8 cellular contexts compared by ENCODE assay signal in the genomic region with DNA sequence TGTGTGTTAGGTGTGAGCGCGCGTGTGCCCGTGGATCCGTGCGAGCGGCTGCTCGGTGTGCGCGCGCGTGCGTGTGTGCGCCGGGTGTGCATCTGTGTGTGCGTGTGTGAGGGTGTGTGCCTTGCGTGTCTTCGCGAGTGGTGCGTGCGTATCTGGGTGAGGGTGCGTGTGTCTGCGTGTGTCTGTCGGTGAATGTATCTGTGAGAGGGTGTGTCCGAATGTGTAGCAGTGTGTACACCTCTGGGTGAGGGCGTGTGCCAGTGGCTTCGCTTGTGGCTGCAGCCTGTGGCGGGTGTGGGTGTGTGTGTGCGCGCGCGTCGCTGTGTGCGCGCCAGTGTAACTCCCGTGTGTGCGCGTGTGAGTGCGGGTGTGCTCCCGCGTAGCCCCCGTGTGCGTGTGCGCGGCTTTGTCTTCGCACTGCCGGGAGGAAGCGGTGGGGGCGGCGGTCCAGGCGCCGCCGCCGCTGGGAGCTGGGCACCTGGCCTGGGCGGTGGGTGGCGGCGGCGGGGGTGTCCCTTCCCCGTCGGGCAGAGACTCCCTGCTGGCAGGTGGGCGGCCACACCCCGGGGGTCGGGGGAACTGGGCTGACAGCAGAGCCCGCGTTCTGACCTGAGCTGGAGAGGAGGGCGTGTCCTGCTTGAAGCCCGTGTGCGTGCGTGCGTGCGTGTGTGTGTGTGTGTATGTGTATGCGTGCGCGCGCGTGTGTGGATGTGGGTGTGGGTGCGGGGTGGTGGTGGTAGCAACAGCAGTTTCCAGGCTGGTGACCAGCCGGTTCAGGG.
DNase-seq lines count a peak whose midpoint lies in the region; TF ChIP-seq lines count a peak whose summit lies in the region.

No MANE protein-coding gene starts in this region.

- peaks cover 45% of the 10 kb centered on the region for H3K27me3 Mint-ChIP-seq in activated CD4-positive, alpha-beta memory T cell treated with anti-CD3 and anti-CD28 coated beads, Interleukin-2, amount 10 ng/mL, durations not matched to agents 7 days and 5 days

- H3K4me3 ChIP-seq in BLaER1 treated with 17β-estradiol and CSF1 and Interleukin-3, amounts not matched to agents 10 nM and 100 nM, result peak overlapping the region; percentile 64 to 80 (median 72)
- peak overlapping the region; percentile 67 for H3K4me3 ChIP-seq in Loucy (ENCODE audit: low read length, poor library complexity, severe bottlenecking)
- H3K4me3 ChIP-seq in ectodermal cell (ENCODE audit: insufficient read depth, low read depth, low read length), result peak overlapping the region; percentile 56
- peak overlapping the region; percentile 24 for H3K4me3 ChIP-seq in mononuclear cell (ENCODE audit: low read length)
- H3K4me3 ChIP-seq in stomach, result peak overlapping the region; percentile 72 to 83 (median 74)

- peaks cover 0 to 8% (median 0%) of the 10 kb centered on the region in 11 experiments; a peak in 7 of 22 replicates for H4K20me1 ChIP-seq in BLaER1 treated with 17β-estradiol and CSF1 and Interleukin-3, amounts not matched to agents 10 nM and 100 nM
- no peaks in the 10 kb centered on the region for H4K20me1 ChIP-seq in Loucy (ENCODE audit: insufficient read depth, low read length, poor library complexity, severe bottlenecking)

- H2AFZ ChIP-seq in Loucy (ENCODE audit: low read length), result peak overlapping the region; percentile 33; the same call in 1 of the 2 replicates

- WGBS in ectodermal cell, 2 experiments, result 2% methylated on average over 78 of the region's 78 CpGs
- WGBS in stomach, 5 donors, result 0 to 1% (median 1%) methylated on average over 24 to 78 of the region's 78 CpGs

- H3K27me3 ChIP-seq in BLaER1 treated with 17β-estradiol and CSF1 and Interleukin-3, amounts not matched to agents 10 nM and 100 nM, result peaks cover 49 to 66% (median 60%) of the 10 kb centered on the region in 11 experiments
- peaks cover 39% of the 10 kb centered on the region for H3K27me3 ChIP-seq in Loucy (ENCODE audit: insufficient read depth, low read length, poor library complexity, severe bottlenecking)
- H3K27me3 ChIP-seq in ectodermal cell (ENCODE audit: control insufficient read depth, insufficient read depth, low read length, poor library complexity, severe bottlenecking), result peaks cover 25% of the 10 kb centered on the region
- H3K27me3 ChIP-seq in mononuclear cell (ENCODE audit: insufficient read depth, low read length), result peaks cover 47% of the 10 kb centered on the region
- H3K27me3 ChIP-seq in stomach, result peaks cover 0 to 31% (median 8%) of the 10 kb centered on the region in 3 donors

- H3K4me2 ChIP-seq in BLaER1 treated with 17β-estradiol and CSF1 and Interleukin-3, amounts not matched to agents 10 nM and 100 nM, result peak overlapping the region; percentile 92 to 100 (median 98)
- peak overlapping the region; percentile 78 for H3K4me2 ChIP-seq in Loucy (ENCODE audit: low read depth, low read length, poor library complexity, severe bottlenecking)

- no peaks in the 10 kb centered on the region for H3F3A ChIP-seq in Loucy (ENCODE audit: low read depth)

- CTCF ChIA-PET in activated CD4-positive, alpha-beta memory T cell treated with anti-CD3 and anti-CD28 coated beads, Interleukin-2, amount 10 ng/mL, durations not matched to agents 7 days and 5 days (lab: Charles Lee), result no interaction called here

- DNase-seq in activated CD4-positive, alpha-beta memory T cell treated with anti-CD3 and anti-CD28 coated beads, Interleukin-2, amount 10 ng/mL, durations not matched to agents 7 days and 5 days, result peak; percentile 34
- DNase-seq in stomach, result peak; percentile 83
- no peak for DNase-seq in A172 (ENCODE audit: low spot score)
- DNase-seq in UCSD-AML1 (lab: John Stamatoyannopoulos, UW; ENCODE audit: unreplicated experiment), result no peak

- POLR2A ChIA-PET in activated CD4-positive, alpha-beta memory T cell treated with anti-CD3 and anti-CD28 coated beads, Interleukin-2, amount 10 ng/mL, durations not matched to agents 7 days and 5 days (lab: Charles Lee), result no interaction called here

- no peak for TF ChIP-seq CTCF in Loucy (conservative IDR thresholded peaks at IDR 0.05; ENCODE audit: low read length)
- no peak for TF ChIP-seq CTCF in stomach (IDR thresholded peaks at IDR 0.05)

- peaks cover 21% of the 10 kb centered on the region for H3K4me1 Mint-ChIP-seq in activated CD4-positive, alpha-beta memory T cell treated with anti-CD3 and anti-CD28 coated beads, Interleukin-2, amount 10 ng/mL, durations not matched to agents 7 days and 5 days

- H3K36me3 ChIP-seq in BLaER1 treated with 17β-estradiol and CSF1 and Interleukin-3, amounts not matched to agents 10 nM and 100 nM, result no peaks in the 10 kb centered on the region
- H3K36me3 ChIP-seq in Loucy (ENCODE audit: insufficient read depth, low read length) (no peaks in the 10 kb centered on the region), ectodermal cell (ENCODE audit: control insufficient read depth, insufficient read depth, low read length) (no peaks in the 10 kb centered on the region), stomach (no peaks in the 10 kb centered on the region)

- no peak for TF ChIP-seq POLR2A in stomach (IDR thresholded peaks at IDR 0.05)

- H3K9ac ChIP-seq in BLaER1 treated with 17β-estradiol and CSF1 and Interleukin-3, amounts not matched to agents 10 nM and 100 nM, result peak overlapping the region; percentile 58 to 83 (median 75)
- no peak overlapping the region for H3K9ac ChIP-seq in Loucy (ENCODE audit: low read depth, low read length, poor library complexity, severe bottlenecking)

- no peak overlapping the region for H3K27ac Mint-ChIP-seq in activated CD4-positive, alpha-beta memory T cell treated with anti-CD3 and anti-CD28 coated beads, Interleukin-2, amount 10 ng/mL, durations not matched to agents 7 days and 5 days

- peak overlapping the region; percentile 72 for H3K4me3 Mint-ChIP-seq in activated CD4-positive, alpha-beta memory T cell treated with anti-CD3 and anti-CD28 coated beads, Interleukin-2, amount 10 ng/mL, durations not matched to agents 7 days and 5 days

- no peaks in the 10 kb centered on the region for H3K36me3 Mint-ChIP-seq in activated CD4-positive, alpha-beta memory T cell treated with anti-CD3 and anti-CD28 coated beads, Interleukin-2, amount 10 ng/mL, durations not matched to agents 7 days and 5 days (ENCODE audit: low read depth)

- no peaks in the 10 kb centered on the region for H3K9me3 Mint-ChIP-seq in activated CD4-positive, alpha-beta memory T cell treated with anti-CD3 and anti-CD28 coated beads, Interleukin-2, amount 10 ng/mL, durations not matched to agents 7 days and 5 days

- H3K4me1 ChIP-seq in BLaER1 treated with 17β-estradiol and CSF1 and Interleukin-3, amounts not matched to agents 10 nM and 100 nM, result peaks cover 42 to 57% (median 50%) of the 10 kb centered on the region in 10 experiments
- H3K4me1 ChIP-seq in Loucy (ENCODE audit: insufficient read depth, low read length, poor library complexity, severe bottlenecking) (peaks cover 12% of the 10 kb centered on the region), ectodermal cell (ENCODE audit: control insufficient read depth, insufficient read depth, low read length) (peaks cover 20% of the 10 kb centered on the region), mononuclear cell (ENCODE audit: insufficient read depth, low read length) (peaks cover 28% of the 10 kb centered on the region), stomach (peaks cover 40 to 62% (median 60%) of the 10 kb centered on the region in 4 donors)

- TF ChIP-seq EP300 in stomach (IDR thresholded peaks at IDR 0.05), result no peak

- no peaks in the 10 kb centered on the region for H3K9me3 ChIP-seq in BLaER1 treated with 17β-estradiol and CSF1 and Interleukin-3, amounts not matched to agents 10 nM and 100 nM (replicated peaks in 1 of 11)
- H3K9me3 ChIP-seq in Loucy (ENCODE audit: insufficient read depth, low read depth, low read length), result no peaks in the 10 kb centered on the region
- H3K9me3 ChIP-seq in ectodermal cell (ENCODE audit: control insufficient read depth, low read length), result no peaks in the 10 kb centered on the region
- no peaks in the 10 kb centered on the region for H3K9me3 ChIP-seq in mononuclear cell (ENCODE audit: low read depth, low read length)
- no peaks in the 10 kb centered on the region for H3K9me3 ChIP-seq in stomach

- no peaks in the 10 kb centered on the region for H3K9me2 ChIP-seq in Loucy (replicated peaks; ENCODE audit: low read depth, low read length)

- intact Hi-C loops in stomach (cut with DNase I; ENCODE audit: low total_unique reads), result no loop called here

- H3K27ac ChIP-seq in BLaER1 treated with 17β-estradiol and CSF1 and Interleukin-3, amounts not matched to agents 10 nM and 100 nM, result peak overlapping the region in 9 of 11 experiments; percentile 21 to 69 (median 55); a peak in 15 of 22 replicates
- H3K27ac ChIP-seq in ectodermal cell (ENCODE audit: insufficient read depth, low read depth, low read length, poor library complexity, severe bottlenecking), result no peak overlapping the region
- H3K27ac ChIP-seq in stomach, result peak overlapping the region; percentile 79 to 96 (median 90)

- H3K79me2 ChIP-seq in Loucy (ENCODE audit: insufficient read depth, low read length), result no peaks in the 10 kb centered on the region

Comparison
In these comparisons a context has a peak if more than half of its experiments do, and no peak if none do; other contexts are left out.
1. H3K4me3 ChIP-seq: peak in every context shown above with its lines; median percentile 74 in stomach; 72 in BLaER1 treated with 17β-estradiol and CSF1 and Interleukin-3, amounts not matched to agents 10 nM and 100 nM; 67 in Loucy; 56 in ectodermal cell; 24 in mononuclear cell.
2. DNase-seq: peak in activated CD4-positive, alpha-beta memory T cell treated with anti-CD3 and anti-CD28 coated beads, Interleukin-2, amount 10 ng/mL, durations not matched to agents 7 days and 5 days (single experiment) and stomach (single experiment); none in A172 (single experiment) and UCSD-AML1 (single experiment).